23 cellular contexts compared by ENCODE assay signal in the genomic region with DNA sequence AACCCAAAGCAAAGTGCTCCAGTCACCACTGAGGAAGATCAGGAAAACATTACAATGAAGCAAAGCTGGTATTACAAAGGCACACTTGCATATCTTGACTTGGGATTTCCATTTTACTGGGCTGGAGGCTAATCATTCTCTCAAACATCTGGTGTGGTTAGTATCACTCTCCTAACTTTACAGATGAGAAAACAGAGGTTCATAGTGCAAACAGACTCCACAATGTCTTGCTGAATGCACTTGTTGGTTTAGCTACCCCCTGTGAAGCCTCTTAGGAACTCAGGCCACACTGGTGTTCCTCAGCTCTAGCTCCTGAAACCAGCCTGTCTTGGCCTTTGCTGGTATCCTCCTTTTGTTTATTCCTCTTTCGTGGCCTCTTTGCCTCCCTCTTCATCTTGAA. TPM values are rescaled to one million over a fixed set of nuclear protein-coding genes. Genes with fewer than 3 reads are reported as not detected.
DNase-seq lines count a peak whose midpoint lies in the region; ATAC-seq, FAIRE-seq and TF ChIP-seq lines count a peak whose summit lies in the region.
"Had no signal": no experiment of that assay in that cellular context is flagged by ENCODE, and none has a peak within 500 bp of the region (broad histone marks: within the 10 kb centered on the region; RNA-seq: fewer than 3 reads in every experiment).

No MANE protein-coding gene starts in this region.

- no peak overlapping the region for H3K4me3 Mint-ChIP-seq in WTC11
- H3K4me3 Mint-ChIP-seq: activated naive CD4-positive, alpha-beta T cell treated with anti-CD3 and anti-CD28 coated beads, Interleukin-2, amount 50 U/mL, for 24 hours; mesothelial cell of epicardium had no signal

- intact Hi-C loops in heart right ventricle (cut with DNase I) = no loop called here

- H3K9me3 Mint-ChIP-seq in WTC11 = no peaks in the 10 kb centered on the region
- H3K9me3 Mint-ChIP-seq: activated naive CD4-positive, alpha-beta T cell treated with anti-CD3 and anti-CD28 coated beads, Interleukin-2, amount 50 U/mL, for 24 hours; mesothelial cell of epicardium had no signal

- peaks cover 2% of the 10 kb centered on the region; the same call in 1 of the 2 replicates for H3K27me3 Mint-ChIP-seq in WTC11 (ENCODE audit: low read depth)

- POLR2A ChIA-PET in WTC11 (lab: Charles Lee) = no interaction called here

- no peaks in the 10 kb centered on the region for H3K36me3 ChIP-seq in bronchial epithelial cell (ENCODE audit: control insufficient read depth, insufficient read depth, low read length)
- no peaks in the 10 kb centered on the region for H3K36me3 ChIP-seq in heart right ventricle
- H3K36me3 ChIP-seq: brain microvascular endothelial cell had no signal

- CTCF ChIA-PET in WTC11 (lab: Charles Lee) = interaction anchor here (2.1 kb wide), 1 partner anchor 20 kb away, joined by 11 read pairs; no protein-coding TSS in a partner anchor

- ATAC-seq in GM19025 (IDR thresholded peaks at IDR 0.05; ENCODE audit: low read depth, unreplicated experiment) (peak; percentile 67), GM21786 (IDR thresholded peaks at IDR 0.05; ENCODE audit: unreplicated experiment) (peak; percentile 87), HG03108 (IDR thresholded peaks at IDR 0.05; ENCODE audit: unreplicated experiment) (peak; percentile 76), WTC11 (no peak), heart right ventricle (no peak)
- ATAC-seq: esophagus mucosa, sciatic nerve had no signal

- no peak for DNase-seq in bronchial epithelial cell (ENCODE audit: low read depth)
- no peak for DNase-seq in NCI-H2227 treated with DMSO at 0.1 percent for 48 hours (lab: John Stamatoyannopoulos, UW)
- DNase-seq in WTC11 (ENCODE audit: low spot score) = no peak
- no peak for DNase-seq in heart right ventricle
- no peak for DNase-seq in activated CD8-positive, alpha-beta memory T cell treated with anti-CD3 and anti-CD28 coated beads, Interleukin-2, amount 50 U/mL, for 48 hours
- DNase-seq: activated CD4-positive, alpha-beta T cell treated with anti-CD3 and anti-CD28 coated beads for 48 hours; activated T-cell treated with anti-CD3 and anti-CD28 coated beads for 4 hours; AML-193; brain microvascular endothelial cell; Calu3; dermis blood vessel endothelial cell; islet precursor cell; NCI-H146; SIG-M5; stimulated activated CD4-positive, alpha-beta T cell treated with anti-CD3 and anti-CD28 coated beads, Interleukin-2, amount 100 ng/mL, for 24 hours had no signal

- H3K9me3 ChIP-seq in heart right ventricle = no peaks in the 10 kb centered on the region

- H3K4me1 ChIP-seq in heart right ventricle = peaks cover 0 to 17% (median 6%) of the 10 kb centered on the region in 9 donors

- H3K27me3 ChIP-seq in bronchial epithelial cell (ENCODE audit: control insufficient read depth, insufficient read depth, low read length) (no peaks in the 10 kb centered on the region), heart right ventricle (no peaks in the 10 kb centered on the region)

- H3K4me3 ChIP-seq in bronchial epithelial cell (ENCODE audit: low read depth, low read length) (no peak overlapping the region), heart right ventricle (no peak overlapping the region)

- peaks cover 32% of the 10 kb centered on the region for H3K4me1 Mint-ChIP-seq in WTC11
- H3K4me1 Mint-ChIP-seq: activated naive CD4-positive, alpha-beta T cell treated with anti-CD3 and anti-CD28 coated beads, Interleukin-2, amount 50 U/mL, for 24 hours had no signal

- H3K27ac ChIP-seq in heart right ventricle = no peak overlapping the region
- H3K27ac ChIP-seq: brain microvascular endothelial cell had no signal

- WGBS in heart right ventricle, 2 donors = 100% methylated on average over 1 of the region's 1 CpG

- peak; percentile 40 for FAIRE-seq in bronchial epithelial cell (lab: Jason Lieb, UNC)
- FAIRE-seq: G401.6 had no signal

- H3K27ac Mint-ChIP-seq in WTC11 = no peak overlapping the region
- H3K27ac Mint-ChIP-seq: activated naive CD4-positive, alpha-beta T cell treated with anti-CD3 and anti-CD28 coated beads, Interleukin-2, amount 50 U/mL, for 24 hours; mesothelial cell of epicardium had no signal

- H3K36me3 Mint-ChIP-seq in WTC11 = no peaks in the 10 kb centered on the region
- H3K36me3 Mint-ChIP-seq: activated naive CD4-positive, alpha-beta T cell treated with anti-CD3 and anti-CD28 coated beads, Interleukin-2, amount 50 U/mL, for 24 hours; mesothelial cell of epicardium had no signal

- no peak for TF ChIP-seq CTCF in bronchial epithelial cell (IDR thresholded peaks at IDR 0.05; ENCODE audit: insufficient read depth, low read length, severe bottlenecking)
- no peak for TF ChIP-seq CTCF in WTC11 (IDR thresholded peaks at IDR 0.05)
- no peak for TF ChIP-seq CTCF in heart right ventricle (IDR thresholded peaks at IDR 0.05)

TF ChIP-seq in WTC11, 78 proteins besides CTCF, POLR2A, EP300 and RAD21 (continues in another document):
- TF ChIP-seq JUN (CRISPR knock-in tag; IDR thresholded peaks at IDR 0.05) (no peak), NFYB (CRISPR knock-in tag; conservative IDR thresholded peaks at IDR 0.05; ENCODE audit: low read depth) (no peak), ZNF423 (CRISPR knock-in tag; IDR thresholded peaks at IDR 0.05) (no peak), HMGA2 (CRISPR knock-in tag; IDR thresholded peaks at IDR 0.05) (no peak), KAT7 (CRISPR knock-in tag; IDR thresholded peaks at IDR 0.05; ENCODE audit: borderline replicate concordance) (no peak)
- TF ChIP-seq, protein P1, sequence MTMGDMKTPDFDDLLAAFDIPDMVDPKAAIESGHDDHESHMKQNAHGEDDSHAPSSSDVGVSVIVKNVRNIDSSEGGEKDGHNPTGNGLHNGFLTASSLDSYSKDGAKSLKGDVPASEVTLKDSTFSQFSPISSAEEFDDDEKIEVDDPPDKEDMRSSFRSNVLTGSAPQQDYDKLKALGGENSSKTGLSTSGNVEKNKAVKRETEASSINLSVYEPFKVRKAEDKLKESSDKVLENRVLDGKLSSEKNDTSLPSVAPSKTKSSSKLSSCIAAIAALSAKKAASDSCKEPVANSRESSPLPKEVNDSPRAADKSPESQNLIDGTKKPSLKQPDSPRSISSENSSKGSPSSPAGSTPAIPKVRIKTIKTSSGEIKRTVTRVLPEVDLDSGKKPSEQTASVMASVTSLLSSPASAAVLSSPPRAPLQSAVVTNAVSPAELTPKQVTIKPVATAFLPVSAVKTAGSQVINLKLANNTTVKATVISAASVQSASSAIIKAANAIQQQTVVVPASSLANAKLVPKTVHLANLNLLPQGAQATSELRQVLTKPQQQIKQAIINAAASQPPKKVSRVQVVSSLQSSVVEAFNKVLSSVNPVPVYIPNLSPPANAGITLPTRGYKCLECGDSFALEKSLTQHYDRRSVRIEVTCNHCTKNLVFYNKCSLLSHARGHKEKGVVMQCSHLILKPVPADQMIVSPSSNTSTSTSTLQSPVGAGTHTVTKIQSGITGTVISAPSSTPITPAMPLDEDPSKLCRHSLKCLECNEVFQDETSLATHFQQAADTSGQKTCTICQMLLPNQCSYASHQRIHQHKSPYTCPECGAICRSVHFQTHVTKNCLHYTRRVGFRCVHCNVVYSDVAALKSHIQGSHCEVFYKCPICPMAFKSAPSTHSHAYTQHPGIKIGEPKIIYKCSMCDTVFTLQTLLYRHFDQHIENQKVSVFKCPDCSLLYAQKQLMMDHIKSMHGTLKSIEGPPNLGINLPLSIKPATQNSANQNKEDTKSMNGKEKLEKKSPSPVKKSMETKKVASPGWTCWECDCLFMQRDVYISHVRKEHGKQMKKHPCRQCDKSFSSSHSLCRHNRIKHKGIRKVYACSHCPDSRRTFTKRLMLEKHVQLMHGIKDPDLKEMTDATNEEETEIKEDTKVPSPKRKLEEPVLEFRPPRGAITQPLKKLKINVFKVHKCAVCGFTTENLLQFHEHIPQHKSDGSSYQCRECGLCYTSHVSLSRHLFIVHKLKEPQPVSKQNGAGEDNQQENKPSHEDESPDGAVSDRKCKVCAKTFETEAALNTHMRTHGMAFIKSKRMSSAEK (CRISPR knock-in tag; IDR thresholded peaks at IDR 0.05; ENCODE audit: borderline replicate concordance) = no peak
- TF ChIP-seq, protein P2, sequence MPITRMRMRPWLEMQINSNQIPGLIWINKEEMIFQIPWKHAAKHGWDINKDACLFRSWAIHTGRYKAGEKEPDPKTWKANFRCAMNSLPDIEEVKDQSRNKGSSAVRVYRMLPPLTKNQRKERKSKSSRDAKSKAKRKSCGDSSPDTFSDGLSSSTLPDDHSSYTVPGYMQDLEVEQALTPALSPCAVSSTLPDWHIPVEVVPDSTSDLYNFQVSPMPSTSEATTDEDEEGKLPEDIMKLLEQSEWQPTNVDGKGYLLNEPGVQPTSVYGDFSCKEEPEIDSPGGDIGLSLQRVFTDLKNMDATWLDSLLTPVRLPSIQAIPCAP (CRISPR knock-in tag; IDR thresholded peaks at IDR 0.05) = no peak
- TF ChIP-seq, protein P3, sequence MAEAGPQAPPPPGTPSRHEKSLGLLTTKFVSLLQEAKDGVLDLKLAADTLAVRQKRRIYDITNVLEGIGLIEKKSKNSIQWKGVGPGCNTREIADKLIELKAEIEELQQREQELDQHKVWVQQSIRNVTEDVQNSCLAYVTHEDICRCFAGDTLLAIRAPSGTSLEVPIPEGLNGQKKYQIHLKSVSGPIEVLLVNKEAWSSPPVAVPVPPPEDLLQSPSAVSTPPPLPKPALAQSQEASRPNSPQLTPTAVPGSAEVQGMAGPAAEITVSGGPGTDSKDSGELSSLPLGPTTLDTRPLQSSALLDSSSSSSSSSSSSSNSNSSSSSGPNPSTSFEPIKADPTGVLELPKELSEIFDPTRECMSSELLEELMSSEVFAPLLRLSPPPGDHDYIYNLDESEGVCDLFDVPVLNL (CRISPR knock-in tag; IDR thresholded peaks at IDR 0.05; ENCODE audit: borderline replicate concordance, low read depth) = no peak
- TF ChIP-seq, protein P4, sequence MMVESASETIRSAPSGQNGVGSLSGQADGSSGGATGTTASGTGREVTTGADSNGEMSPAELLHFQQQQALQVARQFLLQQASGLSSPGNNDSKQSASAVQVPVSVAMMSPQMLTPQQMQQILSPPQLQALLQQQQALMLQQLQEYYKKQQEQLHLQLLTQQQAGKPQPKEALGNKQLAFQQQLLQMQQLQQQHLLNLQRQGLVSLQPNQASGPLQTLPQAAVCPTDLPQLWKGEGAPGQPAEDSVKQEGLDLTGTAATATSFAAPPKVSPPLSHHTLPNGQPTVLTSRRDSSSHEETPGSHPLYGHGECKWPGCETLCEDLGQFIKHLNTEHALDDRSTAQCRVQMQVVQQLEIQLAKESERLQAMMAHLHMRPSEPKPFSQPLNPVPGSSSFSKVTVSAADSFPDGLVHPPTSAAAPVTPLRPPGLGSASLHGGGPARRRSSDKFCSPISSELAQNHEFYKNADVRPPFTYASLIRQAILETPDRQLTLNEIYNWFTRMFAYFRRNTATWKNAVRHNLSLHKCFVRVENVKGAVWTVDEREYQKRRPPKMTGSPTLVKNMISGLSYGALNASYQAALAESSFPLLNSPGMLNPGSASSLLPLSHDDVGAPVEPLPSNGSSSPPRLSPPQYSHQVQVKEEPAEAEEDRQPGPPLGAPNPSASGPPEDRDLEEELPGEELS (CRISPR knock-in tag; IDR thresholded peaks at IDR 0.05) = no peak

RNA-seq across cellular contexts. Expression of gene SMAD5, which starts 29.5 kb away (rescaled TPM):
- total RNA-seq in bronchial epithelial cell (24.6 and 29.7 TPM in 2 replicates), WTC11 (2021) (54.9 to 70.3 TPM (median 65.2 TPM) in 3 replicates), heart right ventricle (10 to 100 TPM; 33.3 to 53.8 (median 39.8) TPM)
- 1 to 10 TPM; 7.0 to 8.5 TPM for polyA plus RNA-seq in heart right ventricle

Comparison
In these comparisons a context has a peak if more than half of its experiments do, and no peak if none do; other contexts are left out.
1. ATAC-seq: peak in GM19025 (single experiment), GM21786 (single experiment) and HG03108 (single experiment); none in WTC11 (single experiment) and heart right ventricle (0 of 8).